8 cellular contexts compared by ENCODE assay signal in genomic region chr4:16227462-16227868, GRCh38. TPM values are rescaled to one million over a fixed set of nuclear protein-coding genes. Genes with fewer than 3 reads are reported as not detected.
DNase-seq lines count a peak whose midpoint lies in the region; ATAC-seq, FAIRE-seq and TF ChIP-seq lines count a peak whose summit lies in the region.

No MANE protein-coding gene starts in this region.

- intact Hi-C loops in PC-9 (cut with micrococcal nuclease; ENCODE audit: unreplicated experiment): loop anchor here (5.0 kb wide), 1 partner anchor 40 kb away; no protein-coding TSS in a partner anchor

- H3K27ac ChIP-seq in A549 (peak overlapping the region; percentile 100), PC-9 (peak overlapping the region; percentile 54; the same call in 1 of the 2 replicates), caudate nucleus (ENCODE audit: low read depth, low read length) (peak overlapping the region; percentile 93)

- H3K4me1 ChIP-seq in A549 (peaks cover 38% of the 10 kb centered on the region), PC-9 (replicated peaks; ENCODE audit: insufficient read depth) (peaks cover 18% of the 10 kb centered on the region; the same call in 1 of the 2 replicates)

- no peaks in the 10 kb centered on the region for H3K9me3 Mint-ChIP-seq in stimulated activated memory B cell treated with anti-CD40 and anti-IgM and Interleukin-4, amounts not matched to agents 10 μg/mL and 1 μg/mL and 100 μg/mL, for 72 hours

- no peak for FAIRE-seq in A549 (lab: Jason Lieb, UNC)

- peaks cover 51% of the 10 kb centered on the region for H3K4me1 Mint-ChIP-seq in stimulated activated memory B cell treated with anti-CD40 and anti-IgM and Interleukin-4, amounts not matched to agents 10 μg/mL and 1 μg/mL and 100 μg/mL, for 72 hours

- H3K9me3 ChIP-seq in A549: no peaks in the 10 kb centered on the region
- no peaks in the 10 kb centered on the region for H3K9me3 ChIP-seq in PC-9 (ENCODE audit: insufficient read depth, low read depth)

- H3K36me3 Mint-ChIP-seq in stimulated activated memory B cell treated with anti-CD40 and anti-IgM and Interleukin-4, amounts not matched to agents 10 μg/mL and 1 μg/mL and 100 μg/mL, for 72 hours: no peaks in the 10 kb centered on the region

- H3K27me3 ChIP-seq in PC-9 (ENCODE audit: insufficient read depth, low read depth) (no peaks in the 10 kb centered on the region), kidney epithelial cell (ENCODE audit: control insufficient read depth, insufficient read depth, low read length) (no peaks in the 10 kb centered on the region)

- H3K36me3 ChIP-seq in PC-9 (ENCODE audit: low read depth): no peaks in the 10 kb centered on the region
- H3K36me3 ChIP-seq in kidney epithelial cell (ENCODE audit: control insufficient read depth, insufficient read depth, low read length): no peaks in the 10 kb centered on the region

- POLR2A ChIA-PET in A549 (lab: Yijun Ruan, JAX): interaction anchor here (1.2 to 1.8 kb wide), 3 partner anchors 22 to 37 kb away, joined by 3 to 10 read pairs (median 4); no protein-coding TSS in a partner anchor
- POLR2A ChIA-PET in PC-9 (lab: Charles Lee; ENCODE audit: unreplicated experiment): interaction anchor here (0.6 to 0.7 kb wide), 2 partner anchors 306 to 345 kb away, joined by 3 to 5 read pairs; no protein-coding TSS in a partner anchor

- TF ChIP-seq EP300 in A549 (IDR thresholded peaks at IDR 0.05): no peak

- H3K9me2 ChIP-seq in PC-9 (ENCODE audit: insufficient read depth): no peaks in the 10 kb centered on the region

- H3K4me2 ChIP-seq in A549 (peak overlapping the region; percentile 88), PC-9 (peak overlapping the region; percentile 89)

- no peaks in the 10 kb centered on the region for H3K27me3 Mint-ChIP-seq in stimulated activated memory B cell treated with anti-CD40 and anti-IgM and Interleukin-4, amounts not matched to agents 10 μg/mL and 1 μg/mL and 100 μg/mL, for 72 hours

- BruUV-seq in PC-9 (replicated peaks; lab: Mats Ljungman, UMichigan): TSS peak; percentile 81

- peak overlapping the region; percentile 70 for H2AFZ ChIP-seq in PC-9

- TF ChIP-seq RAD21 in A549 (conservative IDR thresholded peaks at IDR 0.05 in 1 of 2, IDR thresholded peaks at IDR 0.05 in 1 of 2): no peak

- H3K79me2 ChIP-seq in PC-9 (ENCODE audit: low read depth): peaks cover 39% of the 10 kb centered on the region

- no peaks in the 10 kb centered on the region for H3F3A ChIP-seq in PC-9 (ENCODE audit: insufficient read depth, low read depth)

- H3K27ac Mint-ChIP-seq in stimulated activated memory B cell treated with anti-CD40 and anti-IgM and Interleukin-4, amounts not matched to agents 10 μg/mL and 1 μg/mL and 100 μg/mL, for 72 hours: peak overlapping the region; percentile 94

- peak overlapping the region; percentile 96 for H3K4me3 Mint-ChIP-seq in stimulated activated memory B cell treated with anti-CD40 and anti-IgM and Interleukin-4, amounts not matched to agents 10 μg/mL and 1 μg/mL and 100 μg/mL, for 72 hours

- CTCF ChIA-PET in A549 (lab: Yijun Ruan, JAX): no interaction called here
- CTCF ChIA-PET in PC-9 (lab: Charles Lee): interaction anchor here (1.5 kb wide), 1 partner anchor 37 kb away, joined by 3 read pairs; no protein-coding TSS in a partner anchor

- ATAC-seq in A549 (peak; percentile 7 to 52; a peak in 3 of 6 replicates), GM18870 (IDR thresholded peaks at IDR 0.05; ENCODE audit: unreplicated experiment) (peak; percentile 7)
- no peak for ATAC-seq in stimulated activated memory B cell treated with anti-CD40 and anti-IgM and Interleukin-4, amounts not matched to agents 10 μg/mL and 1 μg/mL and 100 μg/mL, for 72 hours

- peak; percentile 14; the same call in 1 of the 2 replicates for TF ChIP-seq POLR2A in A549 (IDR thresholded peaks at IDR 0.05; ENCODE audit: low read length)

- H3K4me3 ChIP-seq in A549 (peak overlapping the region; percentile 95), PC-9 (peak overlapping the region; percentile 73), kidney epithelial cell (ENCODE audit: low read depth, low read length) (peak overlapping the region; percentile 54)

- 3% methylated on average over 14 of the region's 20 CpGs for WGBS in A549 (ENCODE audit: missing lambda C conversion rate)

- TF ChIP-seq CTCF in A549 (IDR thresholded peaks at IDR 0.05): no peak
- TF ChIP-seq CTCF in PC-9 (conservative IDR thresholded peaks at IDR 0.05): no peak
- no peak for TF ChIP-seq CTCF in kidney epithelial cell (IDR thresholded peaks at IDR 0.05; ENCODE audit: insufficient read depth, low read length, poor library complexity, severe bottlenecking)

- no peaks in the 10 kb centered on the region for H4K20me1 ChIP-seq in PC-9 (ENCODE audit: insufficient read depth)

- DNase-seq in A549 (ENCODE audit: low read depth in 1 of 2, low spot score in 1 of 2) (peak in 1 of 2 experiments; percentile 30), PC-9 (no peak), caudate nucleus (lab: John Stamatoyannopoulos, UW) (peak in 25 of 61 donors; percentile 4 to 67 (median 36)), kidney epithelial cell (ENCODE audit: low read depth) (no peak), iPS-NIHi11 (ENCODE audit: low spot score) (no peak), NCI-H1694 (lab: John Stamatoyannopoulos, UW) (no peak)

TF ChIP-seq in A549, 52 proteins besides CTCF, POLR2A, EP300 and RAD21:
- TF ChIP-seq EHF (CRISPR knock-in tag; IDR thresholded peaks at IDR 0.05): no peak

RNA-seq across cellular contexts. Expression of gene TAPT1, which starts 1.2 kb away (rescaled TPM):
- 17.1 and 20.2 TPM in 2 replicates for polyA plus RNA-seq in A549 (2011; rRNA removed)
- polyA plus RNA-seq in A549 (2012; cell fraction: cytosol; rRNA removed): 3.6 and 4.8 TPM in 2 replicates
- 4.5 and 5.9 TPM in 2 replicates for polyA plus RNA-seq in A549 (2012; cell fraction: nucleus; rRNA removed)
- 11.0 to 13.7 TPM (median 11.5 TPM) in 3 replicates for polyA plus RNA-seq in A549 (2017; fragmentation: RNase III; extraction: RNeasy Plus Mini Kit Qiagen cat#74134 plus additional on column Dnase treatment)
- 12.4 and 18.0 TPM in 2 replicates for polyA minus RNA-seq in A549 (2011; rRNA and poly(A)+ RNA removed)
- total RNA-seq in PC-9 (2021): 13.0 and 13.8 TPM in 2 replicates
- total RNA-seq in kidney epithelial cell: 9.0 and 18.8 TPM in 2 replicates
